Comparison of ENCODE assay signal across 3 cellular contexts in genomic region chr5:135937245-135937644, GRCh38.
A peak's percentile ranks its signal among the peaks of the same experiment; 100 is the strongest.
TF ChIP-seq lines count a peak whose summit lies in the region.

No MANE protein-coding gene starts in this region.

TF ChIP-seq in A549, 52 proteins besides CTCF, POLR2A, EP300 and RAD21:
- no peak for TF ChIP-seq ZC3H11A (IDR thresholded peaks at IDR 0.05)
- TF ChIP-seq HES2 (IDR thresholded peaks at IDR 0.05): no peak
- TF ChIP-seq MAFK (IDR thresholded peaks at IDR 0.05; ENCODE audit: partially characterized antibody): peak; percentile 97
- TF ChIP-seq PHF8 (IDR thresholded peaks at IDR 0.05; ENCODE audit: borderline replicate concordance, low read depth): no peak
- TF ChIP-seq BHLHE40 (IDR thresholded peaks at IDR 0.05; ENCODE audit: low read depth, low read length): no peak
- TF ChIP-seq ELK1 (IDR thresholded peaks at IDR 0.05; ENCODE audit: low read depth, low read length): no peak
- no peak for TF ChIP-seq ESRRA (IDR thresholded peaks at IDR 0.05; ENCODE audit: borderline replicate concordance, low read length)
- TF ChIP-seq MAX (IDR thresholded peaks at IDR 0.05): no peak

TF ChIP-seq in IMR-90, 13 proteins besides CTCF, POLR2A, EP300 and RAD21:
- peak; percentile 99 for TF ChIP-seq MAFK (IDR thresholded peaks at IDR 0.05; ENCODE audit: low read depth, low read length)
- no peak for TF ChIP-seq RFX5 (IDR thresholded peaks at IDR 0.05; ENCODE audit: low read depth, low read length)
- no peak for TF ChIP-seq MAZ (IDR thresholded peaks at IDR 0.05; ENCODE audit: borderline replicate concordance, low read depth, low read length)
- no peak for TF ChIP-seq ELK1 (IDR thresholded peaks at IDR 0.05; ENCODE audit: borderline replicate concordance, low read depth, low read length)

TF ChIP-seq in H1, 55 proteins besides CTCF, POLR2A, EP300 and RAD21:
- TF ChIP-seq GABPA (IDR thresholded peaks at IDR 0.05; ENCODE audit: borderline replicate concordance, insufficient read depth, low read length) (no peak), MAFK (IDR thresholded peaks at IDR 0.05; ENCODE audit: low read depth, low read length) (peak; percentile 93)
TF ChIP-seq in H1: peak in this region for 1.
